1 cellular context compared by ENCODE assay signal in genomic region chr19:18557474-18558201, GRCh38.
A peak's percentile ranks its signal among the peaks of the same experiment; 100 is the strongest.
TF ChIP-seq lines count a peak whose summit lies in the region.

A gene with protein sequence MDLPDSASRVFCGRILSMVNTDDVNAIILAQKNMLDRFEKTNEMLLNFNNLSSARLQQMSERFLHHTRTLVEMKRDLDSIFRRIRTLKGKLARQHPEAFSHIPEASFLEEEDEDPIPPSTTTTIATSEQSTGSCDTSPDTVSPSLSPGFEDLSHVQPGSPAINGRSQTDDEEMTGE (plus strand): TSS chr19:18557870. CDS start chr19:18562057, 4,187 bp downstream.

TF ChIP-seq in HepG2, 621 proteins besides CTCF, POLR2A, EP300 and RAD21 (continued from another document and continues in another):
- TF ChIP-seq, protein P1, sequence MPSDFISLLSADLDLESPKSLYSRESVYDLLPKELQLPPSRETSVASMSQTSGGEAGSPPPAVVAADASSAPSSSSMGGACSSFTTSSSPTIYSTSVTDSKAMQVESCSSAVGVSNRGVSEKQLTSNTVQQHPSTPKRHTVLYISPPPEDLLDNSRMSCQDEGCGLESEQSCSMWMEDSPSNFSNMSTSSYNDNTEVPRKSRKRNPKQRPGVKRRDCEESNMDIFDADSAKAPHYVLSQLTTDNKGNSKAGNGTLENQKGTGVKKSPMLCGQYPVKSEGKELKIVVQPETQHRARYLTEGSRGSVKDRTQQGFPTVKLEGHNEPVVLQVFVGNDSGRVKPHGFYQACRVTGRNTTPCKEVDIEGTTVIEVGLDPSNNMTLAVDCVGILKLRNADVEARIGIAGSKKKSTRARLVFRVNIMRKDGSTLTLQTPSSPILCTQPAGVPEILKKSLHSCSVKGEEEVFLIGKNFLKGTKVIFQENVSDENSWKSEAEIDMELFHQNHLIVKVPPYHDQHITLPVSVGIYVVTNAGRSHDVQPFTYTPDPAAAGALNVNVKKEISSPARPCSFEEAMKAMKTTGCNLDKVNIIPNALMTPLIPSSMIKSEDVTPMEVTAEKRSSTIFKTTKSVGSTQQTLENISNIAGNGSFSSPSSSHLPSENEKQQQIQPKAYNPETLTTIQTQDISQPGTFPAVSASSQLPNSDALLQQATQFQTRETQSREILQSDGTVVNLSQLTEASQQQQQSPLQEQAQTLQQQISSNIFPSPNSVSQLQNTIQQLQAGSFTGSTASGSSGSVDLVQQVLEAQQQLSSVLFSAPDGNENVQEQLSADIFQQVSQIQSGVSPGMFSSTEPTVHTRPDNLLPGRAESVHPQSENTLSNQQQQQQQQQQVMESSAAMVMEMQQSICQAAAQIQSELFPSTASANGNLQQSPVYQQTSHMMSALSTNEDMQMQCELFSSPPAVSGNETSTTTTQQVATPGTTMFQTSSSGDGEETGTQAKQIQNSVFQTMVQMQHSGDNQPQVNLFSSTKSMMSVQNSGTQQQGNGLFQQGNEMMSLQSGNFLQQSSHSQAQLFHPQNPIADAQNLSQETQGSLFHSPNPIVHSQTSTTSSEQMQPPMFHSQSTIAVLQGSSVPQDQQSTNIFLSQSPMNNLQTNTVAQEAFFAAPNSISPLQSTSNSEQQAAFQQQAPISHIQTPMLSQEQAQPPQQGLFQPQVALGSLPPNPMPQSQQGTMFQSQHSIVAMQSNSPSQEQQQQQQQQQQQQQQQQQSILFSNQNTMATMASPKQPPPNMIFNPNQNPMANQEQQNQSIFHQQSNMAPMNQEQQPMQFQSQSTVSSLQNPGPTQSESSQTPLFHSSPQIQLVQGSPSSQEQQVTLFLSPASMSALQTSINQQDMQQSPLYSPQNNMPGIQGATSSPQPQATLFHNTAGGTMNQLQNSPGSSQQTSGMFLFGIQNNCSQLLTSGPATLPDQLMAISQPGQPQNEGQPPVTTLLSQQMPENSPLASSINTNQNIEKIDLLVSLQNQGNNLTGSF (CRISPR knock-in tag; IDR thresholded peaks at IDR 0.05), result 0 out of 2 replicates have a peak, but pooled peaks have one; percentile 2
- TF ChIP-seq ZNF550 (CRISPR knock-in tag; IDR thresholded peaks at IDR 0.05; ENCODE audit: borderline replicate concordance), result no peak
- TF ChIP-seq ZNF468 (CRISPR knock-in tag; IDR thresholded peaks at IDR 0.05), result no peak
- peak; percentile 90; the same call in 1 of the 2 replicates for TF ChIP-seq ZFP91 (CRISPR knock-in tag; IDR thresholded peaks at IDR 0.05; ENCODE audit: borderline replicate concordance)
- no peak for TF ChIP-seq ZFP36L1 (CRISPR knock-in tag; IDR thresholded peaks at IDR 0.05)
- TF ChIP-seq ZNF776 (CRISPR knock-in tag; IDR thresholded peaks at IDR 0.05), result peak; percentile 29; the same call in 1 of the 2 replicates
- TF ChIP-seq ZSCAN22 (CRISPR knock-in tag; IDR thresholded peaks at IDR 0.05), result no peak
- no peak for TF ChIP-seq ZNF530 (CRISPR knock-in tag; IDR thresholded peaks at IDR 0.05; ENCODE audit: low read depth)
- no peak for TF ChIP-seq PRDM15 (CRISPR knock-in tag; IDR thresholded peaks at IDR 0.05)
- no peak for TF ChIP-seq MLLT10 (CRISPR knock-in tag; IDR thresholded peaks at IDR 0.05)
- TF ChIP-seq, protein P2, sequence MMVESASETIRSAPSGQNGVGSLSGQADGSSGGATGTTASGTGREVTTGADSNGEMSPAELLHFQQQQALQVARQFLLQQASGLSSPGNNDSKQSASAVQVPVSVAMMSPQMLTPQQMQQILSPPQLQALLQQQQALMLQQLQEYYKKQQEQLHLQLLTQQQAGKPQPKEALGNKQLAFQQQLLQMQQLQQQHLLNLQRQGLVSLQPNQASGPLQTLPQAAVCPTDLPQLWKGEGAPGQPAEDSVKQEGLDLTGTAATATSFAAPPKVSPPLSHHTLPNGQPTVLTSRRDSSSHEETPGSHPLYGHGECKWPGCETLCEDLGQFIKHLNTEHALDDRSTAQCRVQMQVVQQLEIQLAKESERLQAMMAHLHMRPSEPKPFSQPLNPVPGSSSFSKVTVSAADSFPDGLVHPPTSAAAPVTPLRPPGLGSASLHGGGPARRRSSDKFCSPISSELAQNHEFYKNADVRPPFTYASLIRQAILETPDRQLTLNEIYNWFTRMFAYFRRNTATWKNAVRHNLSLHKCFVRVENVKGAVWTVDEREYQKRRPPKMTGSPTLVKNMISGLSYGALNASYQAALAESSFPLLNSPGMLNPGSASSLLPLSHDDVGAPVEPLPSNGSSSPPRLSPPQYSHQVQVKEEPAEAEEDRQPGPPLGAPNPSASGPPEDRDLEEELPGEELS (CRISPR knock-in tag; IDR thresholded peaks at IDR 0.05), result no peak; the same call in none of the 2 replicates
- no peak for TF ChIP-seq REXO4 (CRISPR knock-in tag; IDR thresholded peaks at IDR 0.05; ENCODE audit: borderline replicate concordance)
- TF ChIP-seq MEIS2 (CRISPR knock-in tag; IDR thresholded peaks at IDR 0.05), result no peak; the same call in none of the 2 replicates
- no peak for TF ChIP-seq IKZF1 (IDR thresholded peaks at IDR 0.05)
- TF ChIP-seq ZNF773 (CRISPR knock-in tag; IDR thresholded peaks at IDR 0.05; ENCODE audit: borderline replicate concordance), result no peak
- TF ChIP-seq ZBTB1 (CRISPR knock-in tag; IDR thresholded peaks at IDR 0.05; ENCODE audit: borderline replicate concordance), result no peak
- no peak for TF ChIP-seq ZNF784 (CRISPR knock-in tag; IDR thresholded peaks at IDR 0.05; ENCODE audit: borderline replicate concordance)
- TF ChIP-seq NKX3-1 (CRISPR knock-in tag; IDR thresholded peaks at IDR 0.05), result 0 out of 2 replicates have a peak, but pooled peaks have one; percentile 33
- no peak for TF ChIP-seq MATR3 (CRISPR knock-in tag; IDR thresholded peaks at IDR 0.05)
- TF ChIP-seq PHF21A (CRISPR knock-in tag; IDR thresholded peaks at IDR 0.05), result peak; percentile 88
- TF ChIP-seq NFE2L1 (CRISPR knock-in tag; IDR thresholded peaks at IDR 0.05; ENCODE audit: borderline replicate concordance), result no peak
- no peak for TF ChIP-seq RFXAP (CRISPR knock-in tag; IDR thresholded peaks at IDR 0.05; ENCODE audit: borderline replicate concordance)
- TF ChIP-seq, protein P3, sequence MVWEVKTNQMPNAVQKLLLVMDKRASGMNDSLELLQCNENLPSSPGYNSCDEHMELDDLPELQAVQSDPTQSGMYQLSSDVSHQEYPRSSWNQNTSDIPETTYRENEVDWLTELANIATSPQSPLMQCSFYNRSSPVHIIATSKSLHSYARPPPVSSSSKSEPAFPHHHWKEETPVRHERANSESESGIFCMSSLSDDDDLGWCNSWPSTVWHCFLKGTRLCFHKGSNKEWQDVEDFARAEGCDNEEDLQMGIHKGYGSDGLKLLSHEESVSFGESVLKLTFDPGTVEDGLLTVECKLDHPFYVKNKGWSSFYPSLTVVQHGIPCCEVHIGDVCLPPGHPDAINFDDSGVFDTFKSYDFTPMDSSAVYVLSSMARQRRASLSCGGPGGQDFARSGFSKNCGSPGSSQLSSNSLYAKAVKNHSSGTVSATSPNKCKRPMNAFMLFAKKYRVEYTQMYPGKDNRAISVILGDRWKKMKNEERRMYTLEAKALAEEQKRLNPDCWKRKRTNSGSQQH (CRISPR knock-in tag; IDR thresholded peaks at IDR 0.05; ENCODE audit: low read depth), result peak; percentile 74; the same call in 1 of the 2 replicates
- 0 out of 2 replicates have a peak, but pooled peaks have one; percentile 56 for TF ChIP-seq DMAP1 (CRISPR knock-in tag; IDR thresholded peaks at IDR 0.05)
- no peak for TF ChIP-seq HNRNPH1 (optimal IDR thresholded peaks at IDR 0.05; ENCODE audit: low read depth, low read length)
- TF ChIP-seq SIN3B (IDR thresholded peaks at IDR 0.05; ENCODE audit: low read length), result no peak
- no peak for TF ChIP-seq SP1 (IDR thresholded peaks at IDR 0.05)
- TF ChIP-seq SP1 (CRISPR knock-in tag; IDR thresholded peaks at IDR 0.05), result peak; percentile 59; the same call in 1 of the 2 replicates
- TF ChIP-seq SMC3 (IDR thresholded peaks at IDR 0.05; ENCODE audit: low read length), result no peak
- TF ChIP-seq MTF1 (CRISPR knock-in tag; IDR thresholded peaks at IDR 0.05), result no peak
- TF ChIP-seq DNMT3B (CRISPR knock-in tag; conservative IDR thresholded peaks at IDR 0.05), result no peak
- no peak for TF ChIP-seq ZNF557 (CRISPR knock-in tag; IDR thresholded peaks at IDR 0.05)
- peak; percentile 95 for TF ChIP-seq CHD4 (IDR thresholded peaks at IDR 0.05; ENCODE audit: borderline replicate concordance, low read length)
- 0 out of 2 replicates have a peak, but pooled peaks have one; percentile 36 for TF ChIP-seq ZNF710 (CRISPR knock-in tag; IDR thresholded peaks at IDR 0.05; ENCODE audit: borderline replicate concordance)
- TF ChIP-seq ZNF281 (CRISPR knock-in tag; IDR thresholded peaks at IDR 0.05; ENCODE audit: borderline replicate concordance), result no peak
